In the genomic region with DNA sequence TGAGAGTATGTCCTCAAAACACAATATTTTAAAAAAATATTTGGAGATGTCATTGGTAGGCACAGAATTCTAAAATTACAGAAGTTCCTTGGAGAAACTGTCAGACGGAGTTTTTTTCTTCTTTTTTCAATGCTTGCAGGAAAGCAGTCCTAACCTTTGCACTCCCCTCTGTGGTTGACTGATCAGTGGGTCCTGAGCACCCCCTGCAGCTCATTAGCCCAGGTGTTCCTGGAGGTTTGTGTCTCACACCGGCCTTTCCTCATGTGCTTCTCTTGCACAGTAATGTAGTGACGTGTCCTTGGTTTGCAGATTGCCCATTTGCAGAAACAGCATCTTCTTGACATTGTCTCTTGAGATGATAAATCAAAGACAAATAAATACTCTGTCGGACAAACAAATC, we compare ENCODE assay signal across 9 cellular contexts.
A peak's percentile ranks its signal among the peaks of the same experiment; 100 is the strongest.
DNase-seq lines count a peak whose midpoint lies in the region; ATAC-seq and TF ChIP-seq lines count a peak whose summit lies in the region.
"Had no signal": no experiment of that assay in that cellular context is flagged by ENCODE, and none has a peak within 500 bp of the region (broad histone marks: within the 10 kb centered on the region; RNA-seq: fewer than 3 reads in every experiment).

No MANE protein-coding gene starts in this region.

- H4K20me1 ChIP-seq in osteoblast (ENCODE audit: insufficient read depth, low read length), result no peaks in the 10 kb centered on the region

- H3K4me3 ChIP-seq in osteoblast (ENCODE audit: insufficient read depth, low read length) (no peak overlapping the region), tibial artery (no peak overlapping the region)
- H3K4me3 ChIP-seq: stomach had no signal

- H3K27ac ChIP-seq in osteoblast (ENCODE audit: low read depth, low read length) (no peak overlapping the region), foreskin keratinocyte (no peak overlapping the region), tibial artery (no peak overlapping the region)
- H3K27ac ChIP-seq: stomach had no signal

- H3K36me3 ChIP-seq in osteoblast (ENCODE audit: insufficient read depth, low read length) (no peaks in the 10 kb centered on the region), tibial artery (no peaks in the 10 kb centered on the region)
- H3K36me3 ChIP-seq: stomach had no signal

- no peaks in the 10 kb centered on the region for H3K79me2 ChIP-seq in osteoblast (ENCODE audit: insufficient read depth, low read length)

- H3K4me1 Mint-ChIP-seq in CD14-positive monocyte, result no peaks in the 10 kb centered on the region

- TF ChIP-seq CTCF in osteoblast (IDR thresholded peaks at IDR 0.05; ENCODE audit: extremely low read depth, low read depth, low read length) (peak; percentile 25), foreskin keratinocyte (conservative IDR thresholded peaks at IDR 0.05) (no peak), tibial artery (IDR thresholded peaks at IDR 0.05) (no peak), CD14-positive monocyte (IDR thresholded peaks at IDR 0.05) (no peak)

- H2AFZ ChIP-seq in osteoblast (ENCODE audit: low read length), result no peak overlapping the region

- H3K4me2 ChIP-seq in osteoblast (ENCODE audit: insufficient read depth, low read length), result no peak overlapping the region

- H3K4me3 Mint-ChIP-seq in CD14-positive monocyte, result no peak overlapping the region

- no peaks in the 10 kb centered on the region for H3K4me1 ChIP-seq in osteoblast (ENCODE audit: insufficient read depth, low read length)
- no peaks in the 10 kb centered on the region for H3K4me1 ChIP-seq in foreskin keratinocyte
- no peaks in the 10 kb centered on the region for H3K4me1 ChIP-seq in tibial artery
- H3K4me1 ChIP-seq: stomach had no signal

- H3K9me3 ChIP-seq in osteoblast (ENCODE audit: low read depth, low read length), result no peaks in the 10 kb centered on the region
- H3K9me3 ChIP-seq in tibial artery, result no peaks in the 10 kb centered on the region
- H3K9me3 ChIP-seq: stomach had no signal

- H3K36me3 Mint-ChIP-seq in CD14-positive monocyte, result no peaks in the 10 kb centered on the region

- ATAC-seq in foreskin keratinocyte (no peak), GM21717 (IDR thresholded peaks at IDR 0.05; ENCODE audit: unreplicated experiment) (no peak)

- H3K27me3 ChIP-seq in osteoblast (ENCODE audit: insufficient read depth, low read length) (no peaks in the 10 kb centered on the region), foreskin keratinocyte (no peaks in the 10 kb centered on the region), tibial artery (peaks cover 0 to 11% of the 10 kb centered on the region in 2 donors)

- intact Hi-C loops in tibial artery (cut with DNase I; ENCODE audit: low total_unique reads), result no loop called here
- intact Hi-C loops in CD14-positive monocyte (cut with micrococcal nuclease), result no loop called here

- no peak overlapping the region for H3K27ac Mint-ChIP-seq in CD14-positive monocyte

- H3K27me3 Mint-ChIP-seq in CD14-positive monocyte (ENCODE audit: low read depth in 3 of 3), result peaks cover 2 to 3% (median 3%) of the 10 kb centered on the region in 3 donors

- DNase-seq in COR-L47 (lab: John Stamatoyannopoulos, UW), result peak; percentile 9
- peak; percentile 86 for DNase-seq in NCI-H1694 treated with DMSO at 0.1 percent for 48 hours (lab: John Stamatoyannopoulos, UW)
- peak; percentile 54 for DNase-seq in activated T-cell treated with anti-CD3 and anti-CD28 coated beads for 48 hours (ENCODE audit: low read depth)
- no peak for DNase-seq in osteoblast (ENCODE audit: insufficient read length, low spot score, missing footprints)
- DNase-seq in foreskin keratinocyte, result no peak
- no peak for DNase-seq in tibial artery
- DNase-seq in CD14-positive monocyte (ENCODE audit: low spot score), result no peak
- DNase-seq: stomach had no signal

- H3K9me3 Mint-ChIP-seq in CD14-positive monocyte, result no peaks in the 10 kb centered on the region

Comparison
In these comparisons a context has a peak if more than half of its experiments do, and no peak if none do; other contexts are left out.
1. DNase-seq: peak in COR-L47 (single experiment), NCI-H1694 treated with DMSO at 0.1 percent for 48 hours (single experiment) and activated T-cell treated with anti-CD3 and anti-CD28 coated beads for 48 hours (single experiment); none in osteoblast (single experiment), foreskin keratinocyte (0 of 2), tibial artery (0 of 2) and CD14-positive monocyte (single experiment).